13 cellular contexts compared by ENCODE assay signal in the genomic region with DNA sequence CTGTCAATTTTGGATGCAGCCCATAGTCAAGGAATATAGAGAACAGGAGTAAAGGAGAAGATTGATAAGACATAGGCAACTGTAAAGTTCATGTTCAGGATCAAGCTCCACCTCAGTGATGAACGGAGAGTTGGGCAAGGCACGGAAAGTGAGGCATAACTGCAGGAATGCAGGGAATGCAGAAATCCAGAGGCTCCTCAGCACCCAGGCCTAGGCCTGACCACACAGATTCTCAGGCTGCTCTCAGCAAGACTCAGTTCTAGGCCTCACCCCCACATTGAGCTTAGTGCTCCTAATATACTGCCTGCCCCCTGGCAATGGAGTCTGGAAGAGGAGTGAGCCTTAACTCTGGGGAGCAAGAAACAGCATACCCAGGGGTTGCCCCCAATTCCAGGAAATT. TPM values are rescaled to one million over a fixed set of nuclear protein-coding genes. Genes with fewer than 3 reads are reported as not detected.
DNase-seq lines count a peak whose midpoint lies in the region; ATAC-seq, FAIRE-seq and TF ChIP-seq lines count a peak whose summit lies in the region.
"Had no signal": no experiment of that assay in that cellular context is flagged by ENCODE, and none has a peak within 500 bp of the region (broad histone marks: within the 10 kb centered on the region; RNA-seq: fewer than 3 reads in every experiment).

No MANE protein-coding gene starts in this region.

- peaks cover 3% of the 10 kb centered on the region; the same call in 1 of the 2 replicates for H3K9me1 ChIP-seq in IMR-90 (ENCODE audit: insufficient read depth, low read length)

- no peak overlapping the region for H3K27ac Mint-ChIP-seq in nephron progenitor cell

- BruUV-seq in IMR-90 (replicated peaks; lab: Mats Ljungman, UMichigan) = no TSS peak

- H4K8ac ChIP-seq in IMR-90 (ENCODE audit: low read depth in 2 of 2, low read length in 2 of 2) = peak overlapping the region; percentile 12 to 95; a peak in 3 of 4 replicates

- in situ Hi-C loops in IMR-90 (cut with MboI; ENCODE audit: low sequenced_read_pairs) = no loop called here
- in situ Hi-C loops in KBM-7 (cut with MboI; ENCODE audit: low pct_unique_long_range_greater_than_20kb, low sequenced_read_pairs) = no loop called here

- H3K9me3 Mint-ChIP-seq in nephron progenitor cell = no peaks in the 10 kb centered on the region

- H3K4me1 Mint-ChIP-seq in nephron progenitor cell = no peaks in the 10 kb centered on the region
- H3K4me1 Mint-ChIP-seq: neural crest cell had no signal

- H3K4me3 ChIP-seq in IMR-90 (ENCODE audit: insufficient read depth, low read depth, low read length) (no peak overlapping the region), bronchial epithelial cell (ENCODE audit: low read depth, low read length) (no peak overlapping the region)

- H3K4me2 ChIP-seq in IMR-90 (ENCODE audit: low read depth, low read length) = 0 out of 2 replicates have a peak overlapping the region, but pooled peaks have one; percentile 25

- peak overlapping the region; percentile 96 for H2BK5ac ChIP-seq in IMR-90 (ENCODE audit: low read depth, low read length, poor library complexity, severe bottlenecking)

- CTCF ChIA-PET in IMR-90 (lab: Yijun Ruan, JAX) = no interaction called here

- H4K5ac ChIP-seq in IMR-90 (ENCODE audit: low read depth, low read length) = peak overlapping the region; percentile 82

- peak overlapping the region; percentile 66 for H3K27ac ChIP-seq in IMR-90 (ENCODE audit: insufficient read depth, low read length)

- H3K9me3 ChIP-seq in IMR-90 (ENCODE audit: control insufficient read depth, insufficient read depth, low read length) = no peaks in the 10 kb centered on the region

- H3K27me3 ChIP-seq in IMR-90 (ENCODE audit: control insufficient read depth, insufficient read depth, low read length) = no peaks in the 10 kb centered on the region
- H3K27me3 ChIP-seq in bronchial epithelial cell (ENCODE audit: control insufficient read depth, insufficient read depth, low read length) = no peaks in the 10 kb centered on the region

- FAIRE-seq in bronchial epithelial cell (lab: Jason Lieb, UNC) = no peak
- FAIRE-seq: G401.6 had no signal

- peak overlapping the region; percentile 92 for H2BK120ac ChIP-seq in IMR-90 (ENCODE audit: low read depth, low read length)

- no peaks in the 10 kb centered on the region for H3K36me3 Mint-ChIP-seq in nephron progenitor cell (ENCODE audit: low read depth)
- H3K36me3 Mint-ChIP-seq: activated naive CD8-positive, alpha-beta T cell had no signal

- H3K9ac ChIP-seq in IMR-90 (ENCODE audit: low read depth, low read length) = no peak overlapping the region; the same call in 1 of the 2 replicates

- H3K36me3 ChIP-seq in IMR-90 (ENCODE audit: control insufficient read depth, insufficient read depth, low read length) (no peaks in the 10 kb centered on the region), bronchial epithelial cell (ENCODE audit: control insufficient read depth, insufficient read depth, low read length) (no peaks in the 10 kb centered on the region)

- no peak overlapping the region for H3K4me3 Mint-ChIP-seq in nephron progenitor cell
- H3K4me3 Mint-ChIP-seq: activated naive CD8-positive, alpha-beta T cell; neural crest cell had no signal

- dilution Hi-C loops in IMR-90 (cut with HindIII; ENCODE audit: low sequenced_read_pairs, unreplicated experiment) = no loop called here

- peak overlapping the region; percentile 86 for H2BK20ac ChIP-seq in IMR-90 (ENCODE audit: low read depth, low read length)

- no peak for TF ChIP-seq RAD21 in IMR-90 (IDR thresholded peaks at IDR 0.05; ENCODE audit: low read length)

- H2AK5ac ChIP-seq in IMR-90 (ENCODE audit: low read depth, low read length) = no peak overlapping the region

- no CpG with 5 or more reads among the region's 2 CpGs for WGBS in IMR-90 (ENCODE audit: extremely low coverage in 2 of 2, insufficient read length in 1 of 2), 2 experiments

- H4K91ac ChIP-seq in IMR-90 (ENCODE audit: insufficient read depth, low read depth, low read length) = peak overlapping the region; percentile 92

- DNase-seq in EH (ENCODE audit: low read depth) (peak; percentile 95), IMR-90 (peak; percentile 93), bronchial epithelial cell (ENCODE audit: low read depth) (peak; percentile 88), kidney tubule cell (ENCODE audit: low spot score) (peak; percentile 88), KBM-7 (no peak), HuH-7.5 (ENCODE audit: low spot score) (no peak), DMS 273 (lab: John Stamatoyannopoulos, UW; ENCODE audit: unreplicated experiment) (no peak), nephron progenitor cell (no peak)
- DNase-seq: hippocampal formation, MV-4-11 had no signal

- peak overlapping the region; percentile 82 for H3K14ac ChIP-seq in IMR-90 (replicated peaks; ENCODE audit: low read depth, low read length)

- H4K20me1 ChIP-seq in IMR-90 (ENCODE audit: insufficient read depth, low read length) = no peaks in the 10 kb centered on the region

- no peaks in the 10 kb centered on the region for H3K79me1 ChIP-seq in IMR-90 (ENCODE audit: low read depth in 1 of 2, low read length in 2 of 2)

- peak overlapping the region; percentile 37; the same call in 1 of the 2 replicates for H3K23ac ChIP-seq in IMR-90 (ENCODE audit: low read depth, low read length)

- peak overlapping the region; percentile 82; the same call in 2 of the 3 replicates for H2BK15ac ChIP-seq in IMR-90 (ENCODE audit: low read depth, low read length)

- H3K56ac ChIP-seq in IMR-90 (ENCODE audit: extremely low read depth, insufficient read depth, low read length) = peak overlapping the region; percentile 75

- POLR2A ChIA-PET in IMR-90 (lab: Charles Lee; ENCODE audit: unreplicated experiment) = interaction anchor here (0.6 to 1.2 kb wide), 3 partner anchors 13 to 84 kb away, joined by 3 to 14 read pairs (median 4); no protein-coding TSS in a partner anchor

- H3K4me1 ChIP-seq in IMR-90 (ENCODE audit: control insufficient read depth, insufficient read depth, low read length) = peaks cover 4% of the 10 kb centered on the region

- intact Hi-C loops in IMR-90 (cut with micrococcal nuclease) = no loop called here

- peaks cover 2% of the 10 kb centered on the region for H3K27me3 Mint-ChIP-seq in nephron progenitor cell (ENCODE audit: low read depth, poor library complexity)
- H3K27me3 Mint-ChIP-seq: activated naive CD8-positive, alpha-beta T cell had no signal

- peak overlapping the region; percentile 92 for H3K4ac ChIP-seq in IMR-90 (ENCODE audit: low read depth, low read length)

- peak overlapping the region; percentile 90 for H3K18ac ChIP-seq in IMR-90 (ENCODE audit: low read depth, low read length)

- peak overlapping the region; percentile 88 for H2AFZ ChIP-seq in IMR-90 (replicated peaks; ENCODE audit: low read length, poor library complexity)

- TF ChIP-seq POLR2A in IMR-90 (IDR thresholded peaks at IDR 0.05; ENCODE audit: low read depth, low read length) = no peak

- TF ChIP-seq CTCF in IMR-90 (conservative IDR thresholded peaks at IDR 0.05; ENCODE audit: low read depth, low read length) = 0 out of 2 replicates have a peak, but pooled peaks have one; percentile 5
- TF ChIP-seq CTCF in bronchial epithelial cell (IDR thresholded peaks at IDR 0.05; ENCODE audit: insufficient read depth, low read length, severe bottlenecking) = no peak
- TF ChIP-seq CTCF in nephron progenitor cell (IDR thresholded peaks at IDR 0.05) = no peak

- ATAC-seq in IMR-90 (ENCODE audit: low read depth) = peak; percentile 99

- peak overlapping the region; percentile 44 for H2AK9ac ChIP-seq in IMR-90 (replicated peaks; ENCODE audit: low read depth, low read length, poor library complexity)

TF ChIP-seq in IMR-90, 13 proteins besides CTCF, POLR2A, EP300 and RAD21:
- TF ChIP-seq BHLHE40 (IDR thresholded peaks at IDR 0.05; ENCODE audit: low read depth, low read length) = no peak
- TF ChIP-seq MXI1 (IDR thresholded peaks at IDR 0.05; ENCODE audit: borderline replicate concordance, low read depth, low read length) = no peak
- TF ChIP-seq, protein P1, sequence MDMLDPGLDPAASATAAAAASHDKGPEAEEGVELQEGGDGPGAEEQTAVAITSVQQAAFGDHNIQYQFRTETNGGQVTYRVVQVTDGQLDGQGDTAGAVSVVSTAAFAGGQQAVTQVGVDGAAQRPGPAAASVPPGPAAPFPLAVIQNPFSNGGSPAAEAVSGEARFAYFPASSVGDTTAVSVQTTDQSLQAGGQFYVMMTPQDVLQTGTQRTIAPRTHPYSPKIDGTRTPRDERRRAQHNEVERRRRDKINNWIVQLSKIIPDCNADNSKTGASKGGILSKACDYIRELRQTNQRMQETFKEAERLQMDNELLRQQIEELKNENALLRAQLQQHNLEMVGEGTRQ (IDR thresholded peaks at IDR 0.05; ENCODE audit: low read depth, low read length) = no peak
- TF ChIP-seq MAZ (IDR thresholded peaks at IDR 0.05; ENCODE audit: borderline replicate concordance, low read depth, low read length) = no peak; the same call in 1 of the 2 replicates
- peak; percentile 43 for TF ChIP-seq RCOR1 (IDR thresholded peaks at IDR 0.05; ENCODE audit: insufficient replicate concordance, low read length)
- peak; percentile 94 for TF ChIP-seq CEBPB (IDR thresholded peaks at IDR 0.05; ENCODE audit: low read depth, low read length)
- no peak for TF ChIP-seq FOS (IDR thresholded peaks at IDR 0.05; ENCODE audit: low read depth, low read length)

RNA-seq across cellular contexts. Expression of a gene that starts 36.3 kb away (rescaled TPM):
- total RNA-seq in IMR-90 (2012; rRNA removed) (12.5 and 12.9 TPM in 2 replicates), bronchial epithelial cell (under 0.01 and 0.26 TPM in 2 replicates)
- 14.1 and 15.6 TPM in 2 replicates for polyA plus RNA-seq in IMR-90 (2012; rRNA removed)
- polyA plus RNA-seq in IMR-90 (2012; cell fraction: cytosol; rRNA removed) = 6.3 and 10.1 TPM in 2 replicates
- polyA plus RNA-seq in IMR-90 (2012; cell fraction: nucleus; rRNA removed; ENCODE audit: low replicate concordance) = 6.1 TPM in 2 replicates

Comparison
In these comparisons a context has a peak if more than half of its experiments do, and no peak if none do; other contexts are left out.
1. DNase-seq: peak in EH (single experiment), IMR-90 (single experiment), bronchial epithelial cell (single experiment) and kidney tubule cell (single experiment); none in KBM-7 (single experiment), HuH-7.5 (single experiment), DMS 273 (single experiment) and nephron progenitor cell (single experiment).
2. RNA of a gene that starts 36.3 kb away (total RNA-seq): 12.5 to 12.9 TPM in IMR-90; under 0.01 to 0.26 TPM in bronchial epithelial cell; every median in the first group is over 10 times any median in the second.